22 cellular contexts compared by ENCODE assay signal in genomic region chr6:117237561-117237960, GRCh38.
DNase-seq lines count a peak whose midpoint lies in the region; ATAC-seq and TF ChIP-seq lines count a peak whose summit lies in the region.
"Had no signal": no experiment of that assay in that cellular context is flagged by ENCODE, and none has a peak within 500 bp of the region (broad histone marks: within the 10 kb centered on the region; RNA-seq: fewer than 3 reads in every experiment).

No MANE protein-coding gene starts in this region.

- DNase-seq in NOMO-1 treated with DMSO at 0.1 percent for 48 hours (lab: John Stamatoyannopoulos, UW; ENCODE audit: unreplicated experiment) (peak; percentile 7), NOMO-1 treated with dmso at 0.1 percent for 144 hours (lab: John Stamatoyannopoulos, UW; ENCODE audit: unreplicated experiment) (no peak), RWPE2 (ENCODE audit: low spot score) (no peak), choroid plexus epithelial cell (ENCODE audit: low read depth) (peak; percentile 15), activated gamma-delta T cell treated with Interleukin-2 at 50 U/mL for 16 hours (no peak), coronary artery (ENCODE audit: low spot score) (no peak), NCI-H2081 treated with DMSO at 0.1 percent for 48 hours (lab: John Stamatoyannopoulos, UW) (no peak)
- DNase-seq: activated CD4-positive, alpha-beta T cell treated with anti-CD3 and anti-CD28 coated beads for 4 hours; activated effector memory CD4-positive, alpha-beta T cell treated with Interleukin-2 at 50 U/mL for 16 hours; cerebellar nuclear complex; islet precursor cell; natural killer cell; NCI-H1092 treated with DMSO at 0.1 percent for 48 hours; NCI-H2107; NCI-H524 treated with DMSO at 0.1 percent for 48 hours; stimulated activated CD4-positive, alpha-beta T cell treated with anti-CD3 and anti-CD28 coated beads, Interleukin-4, amount 100 ng/mL, for 4 hours; substantia nigra had no signal

- H3K4me3 ChIP-seq in RWPE2 (ENCODE audit: severe bottlenecking) (no peak overlapping the region), choroid plexus epithelial cell (ENCODE audit: low read depth, low read length) (no peak overlapping the region), coronary artery (no peak overlapping the region)
- H3K4me3 ChIP-seq: GM23338, hepatocyte, smooth muscle cell had no signal

- H3K27me3 ChIP-seq in RWPE2 (ENCODE audit: insufficient read depth, poor library complexity, severe bottlenecking), result no peaks in the 10 kb centered on the region
- H3K27me3 ChIP-seq: hepatocyte had no signal

- H3K27ac ChIP-seq in RWPE2 (ENCODE audit: poor library complexity, severe bottlenecking) (peak overlapping the region; percentile 10), coronary artery (no peak overlapping the region)
- H3K27ac ChIP-seq: C4-2B, hepatocyte had no signal

- no peaks in the 10 kb centered on the region for H3K9me3 ChIP-seq in RWPE2 (ENCODE audit: severe bottlenecking)

- ATAC-seq in RWPE2 (ENCODE audit: low read depth) (peak; percentile 87), GM18511 (IDR thresholded peaks at IDR 0.05; ENCODE audit: unreplicated experiment) (no peak)
- ATAC-seq: GM23338, natural killer cell had no signal

- no peak for TF ChIP-seq CTCF in RWPE2 (IDR thresholded peaks at IDR 0.05; ENCODE audit: poor library complexity, severe bottlenecking)
- no peak for TF ChIP-seq CTCF in choroid plexus epithelial cell (conservative IDR thresholded peaks at IDR 0.05; ENCODE audit: low read depth, low read length)
- no peak for TF ChIP-seq CTCF in coronary artery (IDR thresholded peaks at IDR 0.05)

- peaks cover 4% of the 10 kb centered on the region for H3K4me1 ChIP-seq in RWPE2 (ENCODE audit: insufficient read depth, poor library complexity, severe bottlenecking)

- no peaks in the 10 kb centered on the region for H3K36me3 ChIP-seq in RWPE2 (ENCODE audit: low read depth)

Comparison
In these comparisons a context has a peak if more than half of its experiments do, and no peak if none do; other contexts are left out.
1. DNase-seq: peak in NOMO-1 treated with DMSO at 0.1 percent for 48 hours (single experiment) and choroid plexus epithelial cell (single experiment); none in NOMO-1 treated with dmso at 0.1 percent for 144 hours (single experiment), RWPE2 (single experiment), activated gamma-delta T cell treated with Interleukin-2 at 50 U/mL for 16 hours (single experiment), coronary artery (single experiment) and NCI-H2081 treated with DMSO at 0.1 percent for 48 hours (single experiment).